11 cellular contexts compared by ENCODE assay signal in genomic region chr7:157347217-157347904, GRCh38. TPM values are rescaled to one million over a fixed set of nuclear protein-coding genes. Genes with fewer than 3 reads are reported as not detected.
A peak's percentile ranks its signal among the peaks of the same experiment; 100 is the strongest.
DNase-seq lines count a peak whose midpoint lies in the region; TF ChIP-seq lines count a peak whose summit lies in the region.
"Had no signal": no experiment of that assay in that cellular context is flagged by ENCODE, and none has a peak within 500 bp of the region (broad histone marks: within the 10 kb centered on the region; RNA-seq: fewer than 3 reads in every experiment).

No MANE protein-coding gene starts in this region.

- H3K36me3 ChIP-seq in tibial artery (no peaks in the 10 kb centered on the region), BE2C (no peaks in the 10 kb centered on the region; the same call in 1 of the 2 replicates)

- H3K27ac Mint-ChIP-seq in immature natural killer cell, result no peak overlapping the region

- peaks cover 0 to 5% (median 5%) of the 10 kb centered on the region in 3 donors for H3K36me3 Mint-ChIP-seq in immature natural killer cell

- H3K27me3 ChIP-seq in tibial artery, result no peaks in the 10 kb centered on the region
- H3K27me3 ChIP-seq in BE2C, result no peaks in the 10 kb centered on the region

- intact Hi-C loops in tibial artery (cut with DNase I; ENCODE audit: low total_unique reads), result no loop called here

- peak; percentile 48 for DNase-seq in activated CD8-positive, alpha-beta memory T cell treated with anti-CD3 and anti-CD28 coated beads, Interleukin-2, amount 50 U/mL, for 4 hours
- no peak for DNase-seq in activated CD8-positive, alpha-beta memory T cell treated with anti-CD3 and anti-CD28 coated beads for 24 hours
- DNase-seq in amniotic stem cell (lab: John Stamatoyannopoulos, UW), result peak; percentile 15
- DNase-seq in immature natural killer cell, result no peak
- DNase-seq in tibial artery, result peak; percentile 80 to 89
- DNase-seq in NCI-H748 treated with DMSO at 0.1 percent for 48 hours (lab: John Stamatoyannopoulos, UW), result no peak
- DNase-seq in NCI-H510A treated with DMSO at 0.1 percent for 48 hours (lab: John Stamatoyannopoulos, UW), result no peak
- DNase-seq in BE2C, result no peak
- DNase-seq: KG1 had no signal

- peak overlapping the region; percentile 37 to 40 for H3K4me3 ChIP-seq in tibial artery
- H3K4me3 ChIP-seq in BE2C (ENCODE audit: low read depth, low read length), result no peak overlapping the region
- H3K4me3 ChIP-seq: skin epidermis had no signal

- TF ChIP-seq CTCF in tibial artery (IDR thresholded peaks at IDR 0.05) (no peak), BE2C (IDR thresholded peaks at IDR 0.05; ENCODE audit: low read depth, low read length) (no peak)

- no peaks in the 10 kb centered on the region for H3K9me3 Mint-ChIP-seq in immature natural killer cell
- H3K9me3 Mint-ChIP-seq: CD14-positive monocyte had no signal

- peaks cover 5 to 40% (median 19%) of the 10 kb centered on the region in 3 donors for H3K27me3 Mint-ChIP-seq in immature natural killer cell (ENCODE audit: low read depth in 3 of 3)

- H3K4me1 ChIP-seq in tibial artery (peaks cover 0 to 87% (median 36%) of the 10 kb centered on the region in 4 donors), BE2C (no peaks in the 10 kb centered on the region)

- peaks cover 84 to 89% of the 10 kb centered on the region in 2 donors for H3K4me1 Mint-ChIP-seq in immature natural killer cell

- H3K9me3 ChIP-seq in tibial artery (no peaks in the 10 kb centered on the region), BE2C (no peaks in the 10 kb centered on the region)

- peak overlapping the region in 4 of 5 donors; percentile 38 to 48 (median 42) for H3K4me3 Mint-ChIP-seq in immature natural killer cell

- H3K27ac ChIP-seq in tibial artery, result peak overlapping the region; percentile 57 to 61

RNA-seq across cellular contexts. Expression of gene DNAJB6, which starts 10.6 kb away (rescaled TPM):
- 100 to 1,000 TPM; 184 to 205 (median 185) TPM for polyA plus RNA-seq in immature natural killer cell
- polyA plus RNA-seq in BE2C (2012; ENCODE audit: insufficient read depth, insufficient read length, low read depth), result 178 TPM

Comparison
In these comparisons a context has a peak if more than half of its experiments do, and no peak if none do; other contexts are left out.
1. DNase-seq: peak in activated CD8-positive, alpha-beta memory T cell treated with anti-CD3 and anti-CD28 coated beads, Interleukin-2, amount 50 U/mL, for 4 hours (single experiment), amniotic stem cell (single experiment) and tibial artery (2 of 2); none in activated CD8-positive, alpha-beta memory T cell treated with anti-CD3 and anti-CD28 coated beads for 24 hours (single experiment), immature natural killer cell (0 of 3), NCI-H748 treated with DMSO at 0.1 percent for 48 hours (single experiment), NCI-H510A treated with DMSO at 0.1 percent for 48 hours (single experiment) and BE2C (single experiment).